23 cellular contexts compared by ENCODE assay signal in genomic region chr5:42564689-42565356, GRCh38.
A peak's percentile ranks its signal among the peaks of the same experiment; 100 is the strongest.
DNase-seq lines count a peak whose midpoint lies in the region; ATAC-seq, FAIRE-seq and TF ChIP-seq lines count a peak whose summit lies in the region.
"Had no signal": no experiment of that assay in that cellular context is flagged by ENCODE, and none has a peak within 500 bp of the region (broad histone marks: within the 10 kb centered on the region; RNA-seq: fewer than 3 reads in every experiment).

No MANE protein-coding gene starts in this region.

- dilution Hi-C loops in mammary epithelial cell (cut with HindIII; ENCODE audit: low sequenced_read_pairs) (no loop called here), keratinocyte (cut with MboI; ENCODE audit: extremely low pct_ligation_motif_present, low sequenced_read_pairs) (no loop called here)

- no peaks in the 10 kb centered on the region for H3K9me1 ChIP-seq in keratinocyte (ENCODE audit: control insufficient read depth, extremely low read depth, insufficient read depth, low read length)

- H3K4me3 ChIP-seq in mammary epithelial cell (replicated peaks in 1 of 3; ENCODE audit: insufficient read depth in 1 of 3, low read depth in 2 of 3, low read length in 3 of 3) (peak overlapping the region in 1 of 3 experiments; percentile 7), keratinocyte (ENCODE audit: control insufficient read depth in 2 of 3, extremely low read depth in 1 of 3, insufficient read depth in 2 of 3, low read depth in 1 of 3, low read length in 3 of 3) (peak overlapping the region in 1 of 3 experiments; percentile 26), skeletal muscle tissue (ENCODE audit: low read length in 3 of 3) (no peak overlapping the region)
- H3K4me3 ChIP-seq: BLaER1 treated with 17β-estradiol and CSF1 and Interleukin-3, amounts not matched to agents 10 nM and 100 nM had no signal

- H3K27me3 ChIP-seq in mammary epithelial cell (ENCODE audit: insufficient read depth, low read length) (no peaks in the 10 kb centered on the region), keratinocyte (ENCODE audit: control insufficient read depth, extremely low read depth, insufficient read depth, low read length) (no peaks in the 10 kb centered on the region), skeletal muscle tissue (ENCODE audit: control insufficient read depth in 3 of 3, insufficient read depth in 3 of 3, low read length in 3 of 3) (no peaks in the 10 kb centered on the region)
- H3K27me3 ChIP-seq: BLaER1 treated with 17β-estradiol and CSF1 and Interleukin-3, amounts not matched to agents 10 nM and 100 nM had no signal

- H3K9ac ChIP-seq in mammary epithelial cell (ENCODE audit: insufficient read depth, low read length) (no peak overlapping the region), keratinocyte (ENCODE audit: control insufficient read depth, extremely low read depth, insufficient read depth, low read length) (peak overlapping the region; percentile 35), skeletal muscle tissue (ENCODE audit: low read depth in 1 of 3, low read length in 3 of 3) (no peak overlapping the region)
- H3K9ac ChIP-seq: BLaER1 treated with 17β-estradiol and CSF1 and Interleukin-3, amounts not matched to agents 10 nM and 100 nM; SK-N-SH had no signal

- POLR2A ChIA-PET in RWPE1 (lab: Yijun Ruan, JAX; ENCODE audit: low non-redundant PET): no interaction called here

- H3K27ac ChIP-seq in RWPE1 (no peak overlapping the region), mammary epithelial cell (ENCODE audit: insufficient read depth, low read depth, low read length) (peak overlapping the region; percentile 52), keratinocyte (ENCODE audit: control insufficient read depth, insufficient read depth, low read length) (peak overlapping the region; percentile 79), skeletal muscle tissue (ENCODE audit: low read depth, low read length) (peak overlapping the region; percentile 80)
- H3K27ac ChIP-seq: BLaER1 treated with 17β-estradiol and CSF1 and Interleukin-3, amounts not matched to agents 10 nM and 100 nM; HL-60 had no signal

- no peaks in the 10 kb centered on the region for H3K9me3 ChIP-seq in mammary epithelial cell (replicated peaks; ENCODE audit: insufficient read depth, low read length)
- H3K9me3 ChIP-seq in keratinocyte (ENCODE audit: control insufficient read depth, low read depth, low read length): no peaks in the 10 kb centered on the region
- no peaks in the 10 kb centered on the region for H3K9me3 ChIP-seq in skeletal muscle tissue (ENCODE audit: control insufficient read depth in 3 of 3, low read length in 3 of 3)
- H3K9me3 ChIP-seq: BLaER1 treated with 17β-estradiol and CSF1 and Interleukin-3, amounts not matched to agents 10 nM and 100 nM; SK-N-SH had no signal

- H3K36me3 ChIP-seq in mammary epithelial cell (ENCODE audit: insufficient read depth, low read length) (no peaks in the 10 kb centered on the region), keratinocyte (ENCODE audit: control insufficient read depth in 2 of 2, extremely low read depth in 1 of 2, insufficient read depth in 2 of 2, low read length in 2 of 2) (no peaks in the 10 kb centered on the region), skeletal muscle tissue (ENCODE audit: control insufficient read depth in 3 of 3, insufficient read depth in 3 of 3, low read length in 3 of 3) (no peaks in the 10 kb centered on the region)
- H3K36me3 ChIP-seq: BLaER1 treated with 17β-estradiol and CSF1 and Interleukin-3, amounts not matched to agents 10 nM and 100 nM had no signal

- peaks cover 16% of the 10 kb centered on the region for H3K4me1 ChIP-seq in mammary epithelial cell (ENCODE audit: insufficient read depth, low read length)
- peaks cover 15% of the 10 kb centered on the region for H3K4me1 ChIP-seq in keratinocyte (ENCODE audit: control insufficient read depth, extremely low read depth, insufficient read depth, low read length)
- H3K4me1 ChIP-seq in skeletal muscle tissue (ENCODE audit: control insufficient read depth in 3 of 3, insufficient read depth in 3 of 3, low read length in 3 of 3): peaks cover 19 to 24% (median 21%) of the 10 kb centered on the region in 3 donors
- H3K4me1 ChIP-seq: BLaER1 treated with 17β-estradiol and CSF1 and Interleukin-3, amounts not matched to agents 10 nM and 100 nM had no signal

- no peaks in the 10 kb centered on the region for H4K20me1 ChIP-seq in mammary epithelial cell (ENCODE audit: insufficient read depth, low read length)
- no peaks in the 10 kb centered on the region for H4K20me1 ChIP-seq in keratinocyte (ENCODE audit: control insufficient read depth, extremely low read depth, insufficient read depth, low read length)
- H4K20me1 ChIP-seq: BLaER1 treated with 17β-estradiol and CSF1 and Interleukin-3, amounts not matched to agents 10 nM and 100 nM had no signal

- in situ Hi-C loops in mammary epithelial cell (cut with MboI; ENCODE audit: low sequenced_read_pairs in 2 of 2) (no loop called here), GM13977 (cut with MboI; ENCODE audit: low pct_unique_long_range_greater_than_20kb, low sequenced_read_pairs, unreplicated experiment) (no loop called here)

- H3K4me2 ChIP-seq in mammary epithelial cell (ENCODE audit: insufficient read depth, low read depth, low read length): peak overlapping the region; percentile 64
- peak overlapping the region; percentile 69 for H3K4me2 ChIP-seq in keratinocyte (ENCODE audit: control insufficient read depth, extremely low read depth, insufficient read depth, low read depth, low read length)
- H3K4me2 ChIP-seq: BLaER1 treated with 17β-estradiol and CSF1 and Interleukin-3, amounts not matched to agents 10 nM and 100 nM; SK-N-SH had no signal

- ATAC-seq in GM19023 (IDR thresholded peaks at IDR 0.05; ENCODE audit: unreplicated experiment): no peak

- FAIRE-seq in keratinocyte (lab: Jason Lieb, UNC): peak; percentile 55
- FAIRE-seq: D721Med, HTR-8/SVneo had no signal

- H2AFZ ChIP-seq in mammary epithelial cell (ENCODE audit: low read depth, low read length) (peak overlapping the region; percentile 92), keratinocyte (ENCODE audit: control insufficient read depth, low read length) (peak overlapping the region; percentile 87)

- intact Hi-C loops in mammary epithelial cell (cut with micrococcal nuclease): loop anchor here (2.0 kb wide), 1 partner anchor 34 kb away; no protein-coding TSS in a partner anchor

- DNase-seq in RWPE1 (ENCODE audit: low spot score): peak; percentile 32
- DNase-seq in mammary epithelial cell: peak; percentile 81
- no peak for DNase-seq in keratinocyte (ENCODE audit: low read depth, low spot score)
- no peak for DNase-seq in GM13977 (ENCODE audit: low spot score)
- no peak for DNase-seq in NOMO-1 treated with dmso at 0.1 percent for 144 hours (lab: John Stamatoyannopoulos, UW; ENCODE audit: unreplicated experiment)
- no peak for DNase-seq in DMS53 treated with DMSO at 0.1 percent for 48 hours (lab: John Stamatoyannopoulos, UW; ENCODE audit: unreplicated experiment)
- DNase-seq: DMS79 treated with DMSO at 0.1 percent for 48 hours, HCEC 1CT, Kasumi-1, MM.1S, NCI-H1092, NCI-H1436 treated with DMSO at 0.1 percent for 48 hours, NCI-H2029, NCI-H345, NCI-H524 treated with DMSO at 0.1 percent for 48 hours, Right ventricle myocardium superior, SK-N-SH had no signal

- 9% methylated on average over 6 of the region's 6 CpGs for WGBS in mammary epithelial cell (ENCODE audit: low coverage, missing lambda C conversion rate)

- H3K79me2 ChIP-seq in mammary epithelial cell (ENCODE audit: insufficient read depth, low read length): no peaks in the 10 kb centered on the region
- H3K79me2 ChIP-seq in keratinocyte (ENCODE audit: control insufficient read depth, insufficient read depth, low read length): no peaks in the 10 kb centered on the region

- TSS peak; percentile 55 for BruUV-seq in mammary epithelial cell (replicated peaks; lab: Mats Ljungman, UMichigan)

- TF ChIP-seq CTCF in RWPE1 (conservative IDR thresholded peaks at IDR 0.05; ENCODE audit: low read depth): no peak
- TF ChIP-seq CTCF in mammary epithelial cell (conservative IDR thresholded peaks at IDR 0.05 in 1 of 2, IDR thresholded peaks at IDR 0.05 in 1 of 2; ENCODE audit: extremely low read depth in 1 of 2, insufficient read depth in 1 of 2, low read depth in 1 of 2, low read length in 2 of 2): no peak
- no peak for TF ChIP-seq CTCF in keratinocyte (optimal IDR thresholded peaks at IDR 0.05 in 1 of 3, IDR thresholded peaks at IDR 0.05 in 1 of 3, conservative IDR thresholded peaks at IDR 0.05 in 1 of 3; ENCODE audit: extremely low read depth in 1 of 3, insufficient read depth in 2 of 3, low read length in 3 of 3)
- no peak for TF ChIP-seq CTCF in GM13977 (IDR thresholded peaks at IDR 0.05; ENCODE audit: extremely low read depth, insufficient read depth, missing control alignments)

- CTCF ChIA-PET in RWPE1 (lab: Yijun Ruan, JAX): interaction anchor here (0.9 kb wide), 1 partner anchor 203 kb away, joined by 3 read pairs; no protein-coding TSS in a partner anchor
- CTCF ChIA-PET in mammary epithelial cell (lab: Charles Lee; ENCODE audit: low non-redundant PET): interaction anchor here (0.6 to 0.7 kb wide), 4 partner anchors 49 to 694 kb away, joined by 3 to 20 read pairs (median 4); partner anchors contain the start of gene OXCT1

Comparison
In these comparisons a context has a peak if more than half of its experiments do, and no peak if none do; other contexts are left out.
1. DNase-seq: peak in RWPE1 (single experiment) and mammary epithelial cell (single experiment); none in keratinocyte (single experiment), GM13977 (single experiment), NOMO-1 treated with dmso at 0.1 percent for 144 hours (single experiment) and DMS53 treated with DMSO at 0.1 percent for 48 hours (single experiment).